21 cellular contexts compared by ENCODE assay signal in the genomic region with DNA sequence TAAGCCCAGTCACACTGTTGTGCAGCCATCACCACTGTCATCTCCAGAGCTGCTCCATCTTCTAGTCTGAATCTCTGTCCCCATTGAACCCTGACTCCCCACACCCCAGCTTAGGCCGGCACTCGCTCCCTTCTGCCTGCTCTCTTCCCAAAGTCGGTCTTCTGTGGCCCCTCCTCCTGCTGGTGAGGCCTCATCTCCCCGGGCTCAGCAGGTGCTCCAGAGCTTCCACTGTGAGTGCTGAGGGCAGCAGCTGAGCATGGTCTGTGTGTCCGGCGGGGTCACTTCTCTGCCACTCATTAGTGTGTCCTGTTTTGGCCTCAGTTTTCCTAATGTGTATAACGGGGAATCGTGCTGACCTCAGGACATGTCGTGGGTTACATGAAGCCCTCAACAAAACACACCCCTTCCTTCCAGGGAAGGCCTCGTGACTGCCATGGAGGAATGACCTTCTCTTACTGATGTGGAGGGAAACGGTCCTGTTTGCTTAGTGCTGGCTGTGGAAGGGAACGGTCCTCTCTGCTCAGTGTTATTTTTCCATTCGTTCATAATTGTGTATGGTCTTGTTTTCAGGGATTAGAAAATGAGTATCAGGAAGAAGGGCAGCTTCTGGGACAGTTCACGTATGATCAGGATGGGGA. TPM values are rescaled to one million over a fixed set of nuclear protein-coding genes. Genes with fewer than 3 reads are reported as not detected.
DNase-seq lines count a peak whose midpoint lies in the region; ATAC-seq and TF ChIP-seq lines count a peak whose summit lies in the region.
"Had no signal": no experiment of that assay in that cellular context is flagged by ENCODE, and none has a peak within 500 bp of the region (broad histone marks: within the 10 kb centered on the region; RNA-seq: fewer than 3 reads in every experiment).

No MANE protein-coding gene starts in this region.

- H3K9me3 Mint-ChIP-seq in activated naive CD4-positive, alpha-beta T cell treated with anti-CD3 and anti-CD28 coated beads, Interleukin-2, amount 50 U/mL, for 24 hours = no peaks in the 10 kb centered on the region
- no peaks in the 10 kb centered on the region for H3K9me3 Mint-ChIP-seq in mesothelial cell of epicardium
- H3K9me3 Mint-ChIP-seq: CD4-positive, alpha-beta T cell; central memory CD8-positive, alpha-beta T cell; stimulated activated effector memory CD8-positive, alpha-beta T cell treated with anti-CD3 and anti-CD28 coated beads, Interleukin-12 subunit alpha, Interleukin-12 subunit beta, amount 100 ng/mL, for 72 hours had no signal

- peak overlapping the region; percentile 70 for H3K27ac Mint-ChIP-seq in activated naive CD4-positive, alpha-beta T cell treated with anti-CD3 and anti-CD28 coated beads, Interleukin-2, amount 50 U/mL, for 24 hours
- peak overlapping the region; percentile 54 for H3K27ac Mint-ChIP-seq in mesothelial cell of epicardium
- H3K27ac Mint-ChIP-seq: stimulated activated effector memory CD8-positive, alpha-beta T cell treated with anti-CD3 and anti-CD28 coated beads, Interleukin-12 subunit alpha, Interleukin-12 subunit beta, amount 100 ng/mL, for 72 hours had no signal

- intact Hi-C loops in ascending aorta (cut with DNase I) (loop anchor here (10.0 kb wide), 3 partner anchors 547 to 663 kb away; a partner anchor contains a TSS), left colon (cut with DNase I, micrococcal nuclease) (loop anchor here in 1 of 2 donors (2.0 kb wide), 1 partner anchor 85 kb away; no protein-coding TSS in a partner anchor)

- peaks cover 19% of the 10 kb centered on the region for H3K4me1 Mint-ChIP-seq in activated naive CD4-positive, alpha-beta T cell treated with anti-CD3 and anti-CD28 coated beads, Interleukin-2, amount 50 U/mL, for 24 hours
- H3K4me1 Mint-ChIP-seq in mesothelial cell of epicardium = peaks cover 16% of the 10 kb centered on the region
- H3K4me1 Mint-ChIP-seq: central memory CD8-positive, alpha-beta T cell had no signal

- peaks cover 29 to 46% of the 10 kb centered on the region in 2 donors for H3K36me3 ChIP-seq in ascending aorta
- peaks cover 28% of the 10 kb centered on the region for H3K36me3 ChIP-seq in thoracic aorta

- H3K27me3 Mint-ChIP-seq in activated naive CD4-positive, alpha-beta T cell treated with anti-CD3 and anti-CD28 coated beads, Interleukin-2, amount 50 U/mL, for 24 hours = no peaks in the 10 kb centered on the region
- no peaks in the 10 kb centered on the region for H3K27me3 Mint-ChIP-seq in mesothelial cell of epicardium (ENCODE audit: low read depth)
- H3K27me3 Mint-ChIP-seq: CD4-positive, alpha-beta T cell; central memory CD8-positive, alpha-beta T cell had no signal

- H3K4me1 ChIP-seq in ascending aorta (peaks cover 9 to 30% of the 10 kb centered on the region in 2 donors), thoracic aorta (ENCODE audit: control insufficient read depth in 1 of 2, low read depth in 2 of 2) (peaks cover 24 to 43% of the 10 kb centered on the region in 2 donors)

- no peaks in the 10 kb centered on the region for H3K9me3 ChIP-seq in ascending aorta
- no peaks in the 10 kb centered on the region for H3K9me3 ChIP-seq in thoracic aorta

- peaks cover 10% of the 10 kb centered on the region for H3K36me3 Mint-ChIP-seq in activated naive CD4-positive, alpha-beta T cell treated with anti-CD3 and anti-CD28 coated beads, Interleukin-2, amount 50 U/mL, for 24 hours
- H3K36me3 Mint-ChIP-seq in mesothelial cell of epicardium = peaks cover 31% of the 10 kb centered on the region

- H3K27ac ChIP-seq in ascending aorta = peak overlapping the region; percentile 47 to 66
- peak overlapping the region; percentile 30 to 70 for H3K27ac ChIP-seq in thoracic aorta

- no peak overlapping the region for H3K4me3 Mint-ChIP-seq in activated naive CD4-positive, alpha-beta T cell treated with anti-CD3 and anti-CD28 coated beads, Interleukin-2, amount 50 U/mL, for 24 hours
- H3K4me3 Mint-ChIP-seq in mesothelial cell of epicardium = no peak overlapping the region
- H3K4me3 Mint-ChIP-seq: central memory CD8-positive, alpha-beta T cell; stimulated activated effector memory CD8-positive, alpha-beta T cell treated with anti-CD3 and anti-CD28 coated beads, Interleukin-12 subunit alpha, Interleukin-12 subunit beta, amount 100 ng/mL, for 72 hours had no signal

- H3K27me3 ChIP-seq in ascending aorta (no peaks in the 10 kb centered on the region), thoracic aorta (replicated peaks; ENCODE audit: insufficient read depth) (no peaks in the 10 kb centered on the region)
- H3K27me3 ChIP-seq: upper lobe of left lung had no signal

- no peak for TF ChIP-seq CTCF in ascending aorta (IDR thresholded peaks at IDR 0.05)
- TF ChIP-seq CTCF in mesothelial cell of epicardium (IDR thresholded peaks at IDR 0.05; ENCODE audit: unreplicated experiment) = no peak
- TF ChIP-seq CTCF in thoracic aorta (IDR thresholded peaks at IDR 0.05) = no peak

- H3K4me3 ChIP-seq in ascending aorta (no peak overlapping the region), thoracic aorta (no peak overlapping the region)
- H3K4me3 ChIP-seq: upper lobe of left lung had no signal

- DNase-seq in activated naive CD4-positive, alpha-beta T cell treated with Interleukin-2 at 50 U/mL for 16 hours = no peak
- DNase-seq in ascending aorta (ENCODE audit: low spot score in 2 of 2) = no peak
- no peak for DNase-seq in mesothelial cell of epicardium (ENCODE audit: low spot score in 2 of 2, unreplicated experiment in 2 of 2)
- DNase-seq in thoracic aorta (ENCODE audit: low spot score) = no peak
- no peak for DNase-seq in left colon
- no peak for DNase-seq in cortex of kidney (lab: John Stamatoyannopoulos, UW)
- DNase-seq: ACHN; activated CD4-positive, alpha-beta T cell treated with anti-CD3 and anti-CD28 coated beads for 4 hours; CD4-positive, alpha-beta T cell; DMS53; KBM-7; NCI-H1092 treated with DMSO at 0.1 percent for 48 hours; NCI-H748 treated with DMSO at 0.1 percent for 48 hours; upper lobe of left lung had no signal

- ATAC-seq in thoracic aorta (ENCODE audit: insufficient number of reproducible peaks, low FRiP score, low read depth) (no peak), GM21717 (IDR thresholded peaks at IDR 0.05; ENCODE audit: unreplicated experiment) (no peak), left colon (no peak)
- ATAC-seq: left lobe of liver; Panc1; SK-N-SH treated with all-trans-retinoic acid at 6 μM for 48 hours; stimulated activated effector memory CD8-positive, alpha-beta T cell treated with anti-CD3 and anti-CD28 coated beads, Interleukin-12 subunit alpha, Interleukin-12 subunit beta, amount 100 ng/mL, for 72 hours had no signal

RNA-seq across cellular contexts. Expression of a gene that starts 4.3 kb away (rescaled TPM):
- total RNA-seq in ascending aorta (4.2 TPM), mesothelial cell of epicardium (67.9 to 77.6 TPM (median 72.2 TPM) in 3 replicates), thoracic aorta (10 to 100 TPM; 26.9 to 28.4 TPM), left colon (10 to 100 TPM; 45.1 to 46.0 TPM)

RNA-seq across cellular contexts. Expression of a gene that starts 39.7 kb away (rescaled TPM):
- total RNA-seq in ascending aorta (186 TPM), mesothelial cell of epicardium (199 to 201 TPM (median 200 TPM) in 3 replicates), thoracic aorta (100 to 1,000 TPM; 205 to 319 TPM), left colon (100 to 1,000 TPM; 149 to 158 TPM)
